ENCODE assay signal across 8 cellular contexts in the genomic region with DNA sequence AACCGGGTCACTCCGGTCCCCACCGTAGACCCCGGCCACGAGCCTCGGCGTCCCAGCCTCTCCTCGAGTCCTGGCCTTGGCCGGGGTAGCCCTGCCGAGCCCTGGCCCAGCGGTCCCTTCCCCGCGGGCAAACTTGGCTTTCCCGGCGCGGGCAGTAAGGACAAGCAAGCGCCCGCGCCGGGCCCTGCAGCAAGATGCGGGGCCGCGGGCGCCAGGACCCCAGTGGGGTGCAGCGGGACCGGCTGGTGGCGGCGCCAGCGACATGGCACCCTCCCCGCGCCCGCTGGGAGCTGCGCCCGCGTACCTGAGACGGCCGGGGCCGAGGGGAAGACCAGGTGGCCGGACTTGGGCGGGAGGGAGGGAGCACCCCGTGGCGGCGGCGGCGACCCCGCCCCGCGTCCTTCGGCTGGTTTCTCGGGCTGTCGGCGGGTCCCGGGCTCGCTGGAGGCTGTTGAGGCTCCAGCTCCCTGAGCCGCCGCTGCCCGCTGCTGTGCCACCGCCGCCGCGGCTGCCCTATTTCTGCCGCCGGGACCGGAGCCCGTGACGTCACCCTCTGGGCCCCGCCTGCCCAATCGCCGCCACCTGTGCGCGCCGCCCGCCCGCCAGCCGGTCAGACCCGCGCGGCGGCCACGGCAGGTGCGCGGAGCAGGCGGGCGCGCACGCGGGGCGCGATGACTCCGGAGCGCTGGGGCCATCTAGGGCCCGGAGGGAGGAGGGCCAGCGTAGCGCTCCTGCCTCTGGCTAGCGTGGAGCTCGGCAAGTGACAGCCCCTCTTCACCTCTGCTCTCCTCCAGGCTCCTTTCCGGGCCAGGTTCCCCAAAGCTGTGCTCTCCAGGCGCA. TPM values are rescaled to one million over a fixed set of nuclear protein-coding genes. Genes with fewer than 3 reads are reported as not detected.
DNase-seq lines count a peak whose midpoint lies in the region; ATAC-seq and TF ChIP-seq lines count a peak whose summit lies in the region.

A gene (minus strand): TSS at position 521 of the 840 bp plus-strand sequence.

- H3K4me1 ChIP-seq in PC-3 (ENCODE audit: insufficient read depth, low read length) (no peaks in the 10 kb centered on the region), tibial artery (peaks cover 4 to 25% (median 20%) of the 10 kb centered on the region in 4 donors)

- H3K27ac Mint-ChIP-seq in mesothelial cell of epicardium, result no peak within 1 kb of the TSS

- H3K36me3 ChIP-seq in PC-3 (ENCODE audit: low read depth, low read length) (no peaks in the 10 kb centered on the region), tibial artery (no peaks in the 10 kb centered on the region)

- H3K79me2 ChIP-seq in PC-3 (ENCODE audit: low read length), result 0 out of 2 replicates have a peak, but pooled peaks cover 8% of the 10 kb centered on the region

- H3K4me3 Mint-ChIP-seq in mesothelial cell of epicardium, result peak within 1 kb of the TSS; percentile 69

- peak within 1 kb of the TSS; percentile 93 for H3K4me2 ChIP-seq in PC-3 (ENCODE audit: low read length)

- peaks cover 83% of the 10 kb centered on the region for H3K27me3 Mint-ChIP-seq in mesothelial cell of epicardium (ENCODE audit: low read depth)

- no peak within 1 kb of the TSS for H3K9ac ChIP-seq in PC-3 (ENCODE audit: low read length)

- CTCF ChIA-PET in PC-3 (lab: Charles Lee), result no interaction called here

- H3K27ac ChIP-seq in PC-3 (ENCODE audit: low read length) (no peak within 1 kb of the TSS), coronary artery (no peak within 1 kb of the TSS), tibial artery (no peak within 1 kb of the TSS)

- H2AFZ ChIP-seq in PC-3 (ENCODE audit: low read length), result peak within 1 kb of the TSS; percentile 85

- DNase-seq in NCI-H1436 (lab: John Stamatoyannopoulos, UW) (peak; percentile 55), NCI-H1436 treated with DMSO at 0.1 percent for 48 hours (lab: John Stamatoyannopoulos, UW) (no peak), PC-3 (peak; percentile 45), coronary artery (ENCODE audit: low spot score) (no peak), mesothelial cell of epicardium (ENCODE audit: low spot score in 2 of 2, unreplicated experiment in 2 of 2) (peak in 1 of 2 experiments; percentile 58), tibial artery (no peak), KG1 (lab: John Stamatoyannopoulos, UW) (no peak)

- intact Hi-C loops in PC-3 (cut with micrococcal nuclease) (loop anchor here (5.0 kb wide), 1 partner anchor 105 kb away; no protein-coding TSS in a partner anchor), tibial artery (cut with DNase I; ENCODE audit: low total_unique reads) (no loop called here)

- peak; percentile 54 for ATAC-seq in PC-3
- ATAC-seq in GM21526 (IDR thresholded peaks at IDR 0.05; ENCODE audit: low FRiP score, unreplicated experiment), result no peak

- H3F3A ChIP-seq in PC-3 (ENCODE audit: low read length, unreplicated experiment), result no peaks in the 10 kb centered on the region

- no peaks in the 10 kb centered on the region for H3K9me3 ChIP-seq in PC-3 (ENCODE audit: low read length)
- no peaks in the 10 kb centered on the region for H3K9me3 ChIP-seq in tibial artery

- no peaks in the 10 kb centered on the region for H3K9me3 Mint-ChIP-seq in mesothelial cell of epicardium

- TF ChIP-seq CTCF in PC-3 (conservative IDR thresholded peaks at IDR 0.05; ENCODE audit: low read depth, low read length), result no peak
- no peak for TF ChIP-seq CTCF in coronary artery (IDR thresholded peaks at IDR 0.05)
- TF ChIP-seq CTCF in mesothelial cell of epicardium (IDR thresholded peaks at IDR 0.05; ENCODE audit: unreplicated experiment), result no peak
- TF ChIP-seq CTCF in tibial artery (IDR thresholded peaks at IDR 0.05), result no peak

- BruUV-seq in PC-3 (replicated peaks; lab: Mats Ljungman, UMichigan), result no TSS peak

- no peaks in the 10 kb centered on the region for H3K36me3 Mint-ChIP-seq in mesothelial cell of epicardium

- H3K27me3 ChIP-seq in PC-3 (ENCODE audit: low read length), result no peaks in the 10 kb centered on the region
- peaks cover 3 to 76% of the 10 kb centered on the region in 2 donors for H3K27me3 ChIP-seq in tibial artery

- POLR2A ChIA-PET in PC-3 (lab: Charles Lee; ENCODE audit: unreplicated experiment), result interaction anchor here (0.6 kb wide), 1 partner anchor 258 kb away, joined by 3 read pairs; no protein-coding TSS in a partner anchor

- H3K4me1 Mint-ChIP-seq in mesothelial cell of epicardium, result peaks cover 23% of the 10 kb centered on the region

- H4K20me1 ChIP-seq in PC-3 (ENCODE audit: low read length), result no peaks in the 10 kb centered on the region

- H3K9me2 ChIP-seq in PC-3 (replicated peaks; ENCODE audit: low read length), result no peaks in the 10 kb centered on the region

- peak within 1 kb of the TSS; percentile 73 for H3K4me3 ChIP-seq in PC-3 (ENCODE audit: low read length)
- peak within 1 kb of the TSS; percentile 60 for H3K4me3 ChIP-seq in coronary artery
- peak within 1 kb of the TSS; percentile 32 to 43 for H3K4me3 ChIP-seq in tibial artery

RNA-seq across cellular contexts. Expression of the gene that starts here (rescaled TPM):
- total RNA-seq in PC-3 (2014; rRNA removed) (4.2 and 4.5 TPM in 2 replicates), mesothelial cell of epicardium (9.7 to 14.3 TPM (median 11.5 TPM) in 3 replicates)

Comparison
In these comparisons a context has a peak if more than half of its experiments do, and no peak if none do; other contexts are left out.
1. DNase-seq: peak in NCI-H1436 (single experiment) and PC-3 (single experiment); none in NCI-H1436 treated with DMSO at 0.1 percent for 48 hours (single experiment), coronary artery (single experiment), tibial artery (0 of 2) and KG1 (single experiment).
2. Peak in every context shown above with its lines, with median percentiles within 50 percentile points of each other: H3K4me3 ChIP-seq.